1 cellular context compared by ENCODE assay signal in genomic region chr3:16909802-16910201, GRCh38.
TF ChIP-seq lines count a peak whose summit lies in the region.

No MANE protein-coding gene starts in this region.

TF ChIP-seq in WTC11, 78 proteins besides CTCF, POLR2A, EP300 and RAD21 (continued from another document):
- TF ChIP-seq HMGXB4 (CRISPR knock-in tag; IDR thresholded peaks at IDR 0.05) (no peak), MAX (CRISPR knock-in tag; IDR thresholded peaks at IDR 0.05) (no peak), JAZF1 (CRISPR knock-in tag; IDR thresholded peaks at IDR 0.05) (no peak), ZNF396 (CRISPR knock-in tag; IDR thresholded peaks at IDR 0.05; ENCODE audit: borderline replicate concordance) (no peak), ZBTB43 (CRISPR knock-in tag; IDR thresholded peaks at IDR 0.05) (no peak), ZNF512 (CRISPR knock-in tag; IDR thresholded peaks at IDR 0.05; ENCODE audit: borderline replicate concordance) (no peak), ESRRA (CRISPR knock-in tag; IDR thresholded peaks at IDR 0.05; ENCODE audit: borderline replicate concordance) (no peak)
